In genomic region chr22:43013355-43014061, GRCh38 we compare ENCODE assay signal across 8 cellular contexts. TPM values are rescaled to one million over a fixed set of nuclear protein-coding genes. Genes with fewer than 3 reads are reported as not detected.
DNase-seq lines count a peak whose midpoint lies in the region; ATAC-seq and TF ChIP-seq lines count a peak whose summit lies in the region.

No MANE protein-coding gene starts in this region.

- H3K4me1 Mint-ChIP-seq in brain = peaks cover 38% of the 10 kb centered on the region

- H3K36me3 ChIP-seq in mucosa of descending colon (ENCODE audit: low read depth) = no peaks in the 10 kb centered on the region

- H3K27ac Mint-ChIP-seq in brain = peak overlapping the region; percentile 51 to 94 (median 88)

- ATAC-seq in mucosa of descending colon = peak; percentile 12

- in situ Hi-C loops in ACHN (cut with HindIII; ENCODE audit: low pct_ligation_motif_present, low pct_unique_long_range_greater_than_20kb, low sequenced_read_pairs) = no loop called here

- H3K27me3 Mint-ChIP-seq in brain = peaks cover 10% of the 10 kb centered on the region

- TF ChIP-seq CTCF in AG09309 (IDR thresholded peaks at IDR 0.05; ENCODE audit: control insufficient read depth, insufficient read depth, low read depth, low read length, missing control alignments) = no peak
- TF ChIP-seq CTCF in brain (conservative IDR thresholded peaks at IDR 0.05) = no peak
- no peak for TF ChIP-seq CTCF in mucosa of descending colon (IDR thresholded peaks at IDR 0.05)

- peak overlapping the region; percentile 93 to 99 (median 97) for H3K4me3 Mint-ChIP-seq in brain

- intact Hi-C loops in mucosa of descending colon (cut with DNase I, micrococcal nuclease) = no loop called here

- DNase-seq in AG09309 (ENCODE audit: low read depth) = no peak
- peak; percentile 49 for DNase-seq in HT1080 (ENCODE audit: low read depth)
- DNase-seq in mucosa of descending colon = peak in 2 of 3 donors; percentile 21 to 44
- DNase-seq in HUDEP-2 (lab: John Stamatoyannopoulos, UW; ENCODE audit: unreplicated experiment in 76 of 76) = no peak
- DNase-seq in HEK293T (ENCODE audit: extremely low spot score) = no peak
- DNase-seq in ACHN = no peak
- no peak for DNase-seq in SKM-1 treated with dmso at 0.1 percent for 144 hours (lab: John Stamatoyannopoulos, UW; ENCODE audit: unreplicated experiment)

- H3K4me3 ChIP-seq in AG09309 (ENCODE audit: control insufficient read depth, low read depth, low read length) = peak overlapping the region; percentile 83
- H3K4me3 ChIP-seq in mucosa of descending colon = peak overlapping the region; percentile 61

- peaks cover 52% of the 10 kb centered on the region for H3K4me1 ChIP-seq in mucosa of descending colon (ENCODE audit: low read depth)

- CTCF ChIA-PET in HEK293T (lab: Yijun Ruan, JAX) = interaction anchor here (0.9 kb wide), 1 partner anchor 38 kb away, joined by 4 read pairs; no protein-coding TSS in a partner anchor

- peaks cover 0 to 2% (median 0%) of the 10 kb centered on the region in 5 experiments for H3K9me3 Mint-ChIP-seq in brain

- H3K36me3 Mint-ChIP-seq in brain = no peaks in the 10 kb centered on the region

- H3K9me3 ChIP-seq in mucosa of descending colon = no peaks in the 10 kb centered on the region

- POLR2A ChIA-PET in HEK293T (lab: Yijun Ruan, JAX) = interaction anchor here (0.9 to 2.8 kb wide), 4 partner anchors 29 to 54 kb away, joined by 3 to 21 read pairs (median 3); no protein-coding TSS in a partner anchor

TF ChIP-seq in HEK293T, 16 proteins besides CTCF, POLR2A, EP300 and RAD21:
- TF ChIP-seq FOXA1 (IDR thresholded peaks at IDR 0.05) (no peak), SP1 (IDR thresholded peaks at IDR 0.05) (no peak), TARDBP (IDR thresholded peaks at IDR 0.05) (no peak), ELF4 (IDR thresholded peaks at IDR 0.05) (no peak), FOXM1 (IDR thresholded peaks at IDR 0.05; ENCODE audit: borderline replicate concordance) (no peak)

RNA-seq across cellular contexts. Expression of gene PACSIN2, which starts 1.4 kb away (rescaled TPM):
- 47.9 and 53.9 TPM in 2 replicates for total RNA-seq in HT1080 (2014; rRNA removed; shearing (Covaris generic))
- 64.3 and 71.1 TPM in 2 replicates for polyA plus RNA-seq in HT1080 (2015; cell fraction: cytosol; rRNA removed)
- polyA plus RNA-seq in HT1080 (2015; cell fraction: nucleus; rRNA removed) = 111 and 115 TPM in 2 replicates
- 87.7 TPM for polyA plus RNA-seq in brain (ENCODE audit: insufficient read depth, low read depth, low replicate concordance)
- total RNA-seq in mucosa of descending colon = 100 to 1,000 TPM; 132 to 184 (median 152) TPM

Comparison
In these comparisons a context has a peak if more than half of its experiments do, and no peak if none do; other contexts are left out.
1. DNase-seq: peak in HT1080 (single experiment) and mucosa of descending colon (2 of 3); none in AG09309 (single experiment), HUDEP-2 (0 of 76), HEK293T (single experiment), ACHN (single experiment) and SKM-1 treated with dmso at 0.1 percent for 144 hours (single experiment).